9 cellular contexts compared by ENCODE assay signal in genomic region chr13:110341445-110342247, GRCh38. TPM values are rescaled to one million over a fixed set of nuclear protein-coding genes. Genes with fewer than 3 reads are reported as not detected.
A peak's percentile ranks its signal among the peaks of the same experiment; 100 is the strongest.
DNase-seq lines count a peak whose midpoint lies in the region; ATAC-seq and TF ChIP-seq lines count a peak whose summit lies in the region.
"Had no signal": no experiment of that assay in that cellular context is flagged by ENCODE, and none has a peak within 500 bp of the region (broad histone marks: within the 10 kb centered on the region; RNA-seq: fewer than 3 reads in every experiment).

No MANE protein-coding gene starts in this region.

- no peak overlapping the region for H3K4me3 Mint-ChIP-seq in mesothelial cell of epicardium

- no peaks in the 10 kb centered on the region for H3K27me3 Mint-ChIP-seq in mesothelial cell of epicardium (ENCODE audit: low read depth)

- peak overlapping the region; percentile 91 for H3K27ac Mint-ChIP-seq in mesothelial cell of epicardium

- peak; percentile 58 for ATAC-seq in HG02885 (IDR thresholded peaks at IDR 0.05; ENCODE audit: poor library complexity, unreplicated experiment)
- ATAC-seq in GM18498 (IDR thresholded peaks at IDR 0.05; ENCODE audit: unreplicated experiment), result no peak

- peaks cover 2% of the 10 kb centered on the region for H3K36me3 Mint-ChIP-seq in mesothelial cell of epicardium

- H3K4me1 Mint-ChIP-seq in mesothelial cell of epicardium, result peaks cover 39% of the 10 kb centered on the region

- DNase-seq in DMS153 treated with DMSO at 0.1 percent for 48 hours (lab: John Stamatoyannopoulos, UW; ENCODE audit: unreplicated experiment) (peak; percentile 59), amniotic epithelial cell (ENCODE audit: low read depth) (peak; percentile 68), mesothelial cell of epicardium (ENCODE audit: low spot score in 2 of 2, unreplicated experiment in 2 of 2) (no peak), NCI-H1105 treated with DMSO at 0.1 percent for 48 hours (lab: John Stamatoyannopoulos, UW) (no peak), GM03348 (ENCODE audit: low spot score) (no peak), foreskin melanocyte (no peak)

- no peaks in the 10 kb centered on the region for H3K9me3 Mint-ChIP-seq in mesothelial cell of epicardium
- H3K9me3 Mint-ChIP-seq: activated T-cell treated with anti-CD3 and anti-CD28 coated beads, Interleukin-2, amount 50 U/mL, for 4 hours had no signal

- no peak for TF ChIP-seq CTCF in mesothelial cell of epicardium (IDR thresholded peaks at IDR 0.05; ENCODE audit: unreplicated experiment)

RNA-seq across cellular contexts. Expression of gene COL4A2, which starts 34.6 kb away (rescaled TPM):
- 432 to 469 TPM (median 449 TPM) in 3 replicates for total RNA-seq in mesothelial cell of epicardium

RNA-seq across cellular contexts. Expression of gene COL4A1, which starts 34.7 kb away (rescaled TPM):
- 341 to 362 TPM (median 347 TPM) in 3 replicates for total RNA-seq in mesothelial cell of epicardium

Comparison
In these comparisons a context has a peak if more than half of its experiments do, and no peak if none do; other contexts are left out.
1. DNase-seq: peak in DMS153 treated with DMSO at 0.1 percent for 48 hours (single experiment) and amniotic epithelial cell (single experiment); none in mesothelial cell of epicardium (0 of 2), NCI-H1105 treated with DMSO at 0.1 percent for 48 hours (single experiment), GM03348 (single experiment) and foreskin melanocyte (single experiment).